In the genomic region with DNA sequence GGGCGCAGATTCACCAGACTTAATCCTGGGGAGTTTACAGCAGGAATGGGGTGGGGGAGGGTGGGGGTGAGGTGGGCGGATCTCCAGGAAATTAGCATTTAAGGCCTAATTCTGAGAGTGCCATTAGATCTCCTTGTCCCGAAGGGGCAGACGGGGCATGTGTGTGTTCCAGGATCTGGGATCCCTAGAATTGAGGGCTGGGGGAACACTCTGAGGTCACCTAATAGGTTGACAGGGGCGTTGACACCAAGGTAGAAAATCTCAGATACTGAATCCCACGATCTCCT, we compare ENCODE assay signal across 1 cellular context.
TF ChIP-seq lines count a peak whose summit lies in the region.

No MANE protein-coding gene starts in this region.

TF ChIP-seq in K562, 482 proteins besides CTCF, POLR2A, EP300 and RAD21:
- no peak for TF ChIP-seq NFYB (IDR thresholded peaks at IDR 0.05; ENCODE audit: extremely low read depth, insufficient read length)
- no peak for TF ChIP-seq ZNF124 (CRISPR knock-in tag; IDR thresholded peaks at IDR 0.05)
- TF ChIP-seq SRSF9 (IDR thresholded peaks at IDR 0.05; ENCODE audit: borderline replicate concordance, low read depth, low read length) = no peak
